In genomic region chr7:50334341-50334994, GRCh38 we compare ENCODE assay signal across 16 cellular contexts. TPM values are rescaled to one million over a fixed set of nuclear protein-coding genes. Genes with fewer than 3 reads are reported as not detected.
"Had no signal": no experiment of that assay in that cellular context is flagged by ENCODE, and none has a peak within 500 bp of the region (broad histone marks: within the 10 kb centered on the region; RNA-seq: fewer than 3 reads in every experiment).

No MANE protein-coding gene starts in this region.

- H3K9me3 ChIP-seq: breast epithelium had no signal

- H3K27ac ChIP-seq: breast epithelium had no signal

- H3K9me3 Mint-ChIP-seq: activated naive CD8-positive, alpha-beta T cell treated with anti-CD3 and anti-CD28 coated beads, Interleukin-2, amount 10 ng/mL, durations not matched to agents 7 days and 5 days; activated T-cell treated with anti-CD3 and anti-CD28 coated beads, Interleukin-2, amount 50 U/mL, for 4 hours; T-helper 2 cell treated with Interferon-gamma antibody and Interleukin-4, amounts not matched to agents 5 μg/mL and 100 μg/mL, for 36 hours; type B pancreatic cell had no signal

- H3K36me3 ChIP-seq: breast epithelium had no signal

- H3K27ac Mint-ChIP-seq: activated naive CD8-positive, alpha-beta T cell treated with anti-CD3 and anti-CD28 coated beads, Interleukin-2, amount 10 ng/mL, durations not matched to agents 7 days and 5 days; T-helper 2 cell treated with Interferon-gamma antibody and Interleukin-4, amounts not matched to agents 5 μg/mL and 100 μg/mL, for 36 hours; type B pancreatic cell had no signal

- FAIRE-seq: endometrium had no signal

- H3K4me3 ChIP-seq: breast epithelium had no signal

- ATAC-seq: activated T-cell treated with anti-CD3 and anti-CD28 coated beads, Interleukin-2, amount 50 U/mL, for 4 hours; esophagus mucosa; right cardiac atrium had no signal

- DNase-seq: activated effector memory CD4-positive, alpha-beta T cell treated with anti-CD3 and anti-CD28 coated beads, Interleukin-2, amount 50 U/mL, for 16 hours; activated naive CD8-positive, alpha-beta T cell treated with anti-CD3 and anti-CD28 coated beads, Interleukin-2, amount 10 ng/mL, durations not matched to agents 7 days and 5 days; activated T-cell treated with anti-CD3 and anti-CD28 coated beads, Interleukin-2, amount 50 U/mL, for 4 hours; anterior cingulate cortex; hypothalamus; kidney glomerular epithelial cell; right cardiac atrium; stimulated activated CD4-positive, alpha-beta T cell treated with anti-CD3 and anti-CD28 coated beads, Interleukin-2, amount 100 ng/mL, for 24 hours; stimulated activated naive CD4-positive, alpha-beta T cell; substantia nigra had no signal

- H3K27me3 ChIP-seq: breast epithelium had no signal

- H3K4me3 Mint-ChIP-seq: activated naive CD8-positive, alpha-beta T cell treated with anti-CD3 and anti-CD28 coated beads, Interleukin-2, amount 10 ng/mL, durations not matched to agents 7 days and 5 days; activated T-cell treated with anti-CD3 and anti-CD28 coated beads, Interleukin-2, amount 50 U/mL, for 4 hours; T-helper 2 cell treated with Interferon-gamma antibody and Interleukin-4, amounts not matched to agents 5 μg/mL and 100 μg/mL, for 36 hours; type B pancreatic cell had no signal

- H3K4me1 ChIP-seq: breast epithelium had no signal

- H3K36me3 Mint-ChIP-seq: type B pancreatic cell had no signal

- H3K27me3 Mint-ChIP-seq: activated naive CD8-positive, alpha-beta T cell treated with anti-CD3 and anti-CD28 coated beads, Interleukin-2, amount 10 ng/mL, durations not matched to agents 7 days and 5 days had no signal

RNA-seq across cellular contexts. Expression of gene IKZF1, which starts 30.0 kb away (rescaled TPM):
- total RNA-seq: chondrocyte had no signal
